ENCODE assay signal across 15 cellular contexts in the genomic region with DNA sequence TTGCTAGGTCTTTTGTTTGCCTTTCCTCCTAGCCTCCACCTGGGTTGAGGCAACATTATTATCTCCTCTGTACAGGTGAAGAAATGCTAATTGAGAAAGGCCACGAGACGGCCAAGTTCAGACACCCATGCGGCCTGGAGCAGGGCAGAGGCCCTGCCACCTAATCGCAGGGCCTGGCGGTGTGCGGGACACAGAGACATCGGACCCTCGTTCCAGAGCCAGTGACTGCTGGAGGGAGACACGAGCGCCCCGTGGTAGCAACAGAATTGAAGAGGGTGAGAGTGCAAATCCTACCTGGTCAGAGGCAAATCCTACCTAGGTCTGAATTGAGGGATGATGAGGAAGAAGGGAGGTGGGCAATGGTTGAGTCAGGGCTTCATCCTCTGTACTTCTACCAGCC.
DNase-seq lines count a peak whose midpoint lies in the region; TF ChIP-seq lines count a peak whose summit lies in the region.
"Had no signal": no experiment of that assay in that cellular context is flagged by ENCODE, and none has a peak within 500 bp of the region (broad histone marks: within the 10 kb centered on the region; RNA-seq: fewer than 3 reads in every experiment).

No MANE protein-coding gene starts in this region.

- no peak overlapping the region for H3K4me3 ChIP-seq in mesenchymal stem cell (ENCODE audit: insufficient read depth in 1 of 2, low read depth in 1 of 2, low read length in 2 of 2)
- H3K4me3 ChIP-seq in suprapubic skin, result no peak overlapping the region
- H3K4me3 ChIP-seq in tibial nerve, result no peak overlapping the region
- H3K4me3 ChIP-seq: A549, pancreas had no signal

- peak overlapping the region in 1 of 2 experiments; percentile 21 for H3K18ac ChIP-seq in mesenchymal stem cell (ENCODE audit: low read depth in 1 of 2, low read length in 2 of 2)

- no peak overlapping the region for H3K4me2 ChIP-seq in mesenchymal stem cell (ENCODE audit: low read length, poor library complexity, severe bottlenecking)
- H3K4me2 ChIP-seq: A549 had no signal

- H3K36me3 ChIP-seq in mesenchymal stem cell (ENCODE audit: control insufficient read depth in 1 of 2, insufficient read depth in 2 of 2, low read depth in 1 of 2, low read length in 2 of 2) (no peaks in the 10 kb centered on the region), suprapubic skin (no peaks in the 10 kb centered on the region), tibial nerve (no peaks in the 10 kb centered on the region)
- H3K36me3 ChIP-seq: pancreas had no signal

- H3K79me1 ChIP-seq in mesenchymal stem cell (replicated peaks; ENCODE audit: low read length, poor library complexity, severe bottlenecking), result no peaks in the 10 kb centered on the region

- 95% methylated on average over 11 of the region's 11 CpGs for WGBS in mesenchymal stem cell
- WGBS in suprapubic skin, result 99% methylated on average over 11 of the region's 11 CpGs
- 92 to 96% methylated on average over 11 of the region's 11 CpGs for WGBS in tibial nerve, 2 donors

- no peak overlapping the region for H4K8ac ChIP-seq in mesenchymal stem cell (ENCODE audit: low read length)

- H3K27me3 ChIP-seq in mesenchymal stem cell (ENCODE audit: control insufficient read depth in 1 of 2, insufficient read depth in 1 of 2, low read length in 2 of 2), result no peaks in the 10 kb centered on the region
- no peaks in the 10 kb centered on the region for H3K27me3 ChIP-seq in suprapubic skin
- no peaks in the 10 kb centered on the region for H3K27me3 ChIP-seq in tibial nerve
- H3K27me3 ChIP-seq: foreskin keratinocyte, pancreas had no signal

- TF ChIP-seq POLR2A in suprapubic skin (IDR thresholded peaks at IDR 0.05), result no peak
- no peak for TF ChIP-seq POLR2A in tibial nerve (IDR thresholded peaks at IDR 0.05)

- peak overlapping the region in 1 of 2 experiments; percentile 11 for H3K14ac ChIP-seq in mesenchymal stem cell (ENCODE audit: low read length in 2 of 2)

- H2BK15ac ChIP-seq in mesenchymal stem cell (ENCODE audit: low read depth, poor library complexity, severe bottlenecking), result no peak overlapping the region

- H3K9ac ChIP-seq in mesenchymal stem cell (ENCODE audit: low read length), result no peak overlapping the region

- no peak overlapping the region for H2BK5ac ChIP-seq in mesenchymal stem cell (ENCODE audit: low read depth, low read length, poor library complexity, severe bottlenecking)

- DNase-seq in activated CD8-positive, alpha-beta memory T cell treated with anti-CD3 and anti-CD28 coated beads, Interleukin-2, amount 50 U/mL, for 48 hours, result peak; percentile 36
- DNase-seq in activated CD8-positive, alpha-beta memory T cell treated with anti-CD3 and anti-CD28 coated beads, Interleukin-2, amount 50 U/mL, for 4 hours, result no peak
- no peak for DNase-seq in caudate nucleus (lab: John Stamatoyannopoulos, UW)
- no peak for DNase-seq in mesenchymal stem cell
- no peak for DNase-seq in suprapubic skin (ENCODE audit: low spot score in 2 of 2)
- DNase-seq in activated gamma-delta T cell (lab: John Stamatoyannopoulos, UW), result no peak
- DNase-seq in SHP77 treated with DMSO at 0.1 percent for 48 hours (lab: John Stamatoyannopoulos, UW), result no peak
- no peak for DNase-seq in tibial nerve (ENCODE audit: low spot score in 2 of 2)
- DNase-seq: foreskin keratinocyte; H9; NCI-H1436 treated with DMSO at 0.1 percent for 48 hours; NCI-H774; stimulated activated CD4-positive, alpha-beta T cell treated with anti-CD3 and anti-CD28 coated beads, Interleukin-4, amount 100 ng/mL, for 24 hours had no signal

- peak overlapping the region; percentile 51 to 100 for H2BK12ac ChIP-seq in mesenchymal stem cell (ENCODE audit: low read length in 2 of 2)

- peak overlapping the region in 1 of 2 experiments; percentile 11 for H3K4ac ChIP-seq in mesenchymal stem cell (ENCODE audit: low read depth in 1 of 2, low read length in 2 of 2)

- peak overlapping the region; percentile 20 for H2AK5ac ChIP-seq in mesenchymal stem cell (ENCODE audit: low read length, severe bottlenecking)

- H3K23ac ChIP-seq in mesenchymal stem cell (ENCODE audit: low read length in 2 of 2), result no peak overlapping the region

- TF ChIP-seq EP300 in suprapubic skin (IDR thresholded peaks at IDR 0.05) (no peak), tibial nerve (IDR thresholded peaks at IDR 0.05) (no peak)

- TF ChIP-seq CTCF in suprapubic skin (IDR thresholded peaks at IDR 0.05) (no peak), tibial nerve (IDR thresholded peaks at IDR 0.05) (no peak)

- H2AFZ ChIP-seq in mesenchymal stem cell (ENCODE audit: low read depth, low read length), result no peak overlapping the region

- H4K91ac ChIP-seq in mesenchymal stem cell (ENCODE audit: low read length), result peak overlapping the region; percentile 89

- peaks cover 26% of the 10 kb centered on the region for H3K4me1 ChIP-seq in mesenchymal stem cell (ENCODE audit: control insufficient read depth, insufficient read depth, low read depth, low read length)
- peaks cover 67% of the 10 kb centered on the region for H3K4me1 ChIP-seq in suprapubic skin
- peaks cover 0 to 44% (median 18%) of the 10 kb centered on the region in 4 donors for H3K4me1 ChIP-seq in tibial nerve
- H3K4me1 ChIP-seq: A549 had no signal

- H2BK120ac ChIP-seq in mesenchymal stem cell (ENCODE audit: low read depth, low read length), result peak overlapping the region; percentile 3

- H3K27ac ChIP-seq in caudate nucleus (ENCODE audit: low read depth, low read length) (peak overlapping the region; percentile 28), mesenchymal stem cell (ENCODE audit: low read length, poor library complexity, severe bottlenecking) (no peak overlapping the region), suprapubic skin (peak overlapping the region; percentile 5), tibial nerve (peak overlapping the region in 2 of 4 donors; percentile 65 to 90)
- H3K27ac ChIP-seq: A549, foreskin keratinocyte had no signal

- H3K9me3 ChIP-seq in mesenchymal stem cell (ENCODE audit: control insufficient read depth, low read length), result no peaks in the 10 kb centered on the region
- H3K9me3 ChIP-seq in suprapubic skin, result no peaks in the 10 kb centered on the region
- no peaks in the 10 kb centered on the region for H3K9me3 ChIP-seq in tibial nerve
- H3K9me3 ChIP-seq: A549, pancreas had no signal
